In genomic region chr7:15399446-15399845, GRCh38 we compare ENCODE assay signal across 16 cellular contexts.
"Had no signal": no experiment of that assay in that cellular context is flagged by ENCODE, and none has a peak within 500 bp of the region (broad histone marks: within the 10 kb centered on the region; RNA-seq: fewer than 3 reads in every experiment).

No MANE protein-coding gene starts in this region.

- DNase-seq: activated CD4-positive, alpha-beta memory T cell treated with anti-CD3 and anti-CD28 coated beads, Interleukin-2, amount 10 ng/mL, durations not matched to agents 7 days and 5 days; activated CD4-positive, alpha-beta T cell treated with anti-CD3 and anti-CD28 coated beads for 36 hours; activated naive CD8-positive, alpha-beta T cell treated with anti-CD3 and anti-CD28 coated beads, Interleukin-2, amount 50 U/mL, for 24 hours; activated T-cell treated with anti-CD3 and anti-CD28 coated beads, Interleukin-2, amount 50 U/mL, for 72 hours; effector memory CD4-positive, alpha-beta T cell; foreskin keratinocyte; head of caudate nucleus; left colon; naive B cell; right cardiac atrium; T-helper 1 cell; transverse colon; WERI-Rb-1 had no signal

- H3K36me3 Mint-ChIP-seq: stimulated activated effector memory CD8-positive, alpha-beta T cell treated with anti-CD3 and anti-CD28 coated beads, Interleukin-12 subunit alpha, Interleukin-12 subunit beta, amount 100 ng/mL, for 72 hours had no signal

- H3K27me3 Mint-ChIP-seq: activated CD4-positive, alpha-beta memory T cell treated with anti-CD3 and anti-CD28 coated beads, Interleukin-2, amount 10 ng/mL, durations not matched to agents 7 days and 5 days; activated CD4-positive, alpha-beta T cell treated with anti-CD3 and anti-CD28 coated beads for 36 hours; activated naive CD8-positive, alpha-beta T cell treated with anti-CD3 and anti-CD28 coated beads, Interleukin-2, amount 50 U/mL, for 24 hours; central memory CD8-positive, alpha-beta T cell; naive B cell had no signal

- H3K4me3 Mint-ChIP-seq: activated CD4-positive, alpha-beta memory T cell treated with anti-CD3 and anti-CD28 coated beads, Interleukin-2, amount 10 ng/mL, durations not matched to agents 7 days and 5 days; activated CD4-positive, alpha-beta T cell treated with anti-CD3 and anti-CD28 coated beads for 36 hours; activated naive CD8-positive, alpha-beta T cell treated with anti-CD3 and anti-CD28 coated beads, Interleukin-2, amount 50 U/mL, for 24 hours; activated T-cell treated with anti-CD3 and anti-CD28 coated beads, Interleukin-2, amount 50 U/mL, for 72 hours; central memory CD8-positive, alpha-beta T cell; naive B cell; stimulated activated effector memory CD8-positive, alpha-beta T cell treated with anti-CD3 and anti-CD28 coated beads, Interleukin-12 subunit alpha, Interleukin-12 subunit beta, amount 100 ng/mL, for 72 hours had no signal

- H3K27me3 ChIP-seq: foreskin keratinocyte, neutrophil, transverse colon had no signal

- H3K27ac ChIP-seq: foreskin keratinocyte, neutrophil, transverse colon, WERI-Rb-1 had no signal

- H3K4me1 Mint-ChIP-seq: activated CD4-positive, alpha-beta memory T cell treated with anti-CD3 and anti-CD28 coated beads, Interleukin-2, amount 10 ng/mL, durations not matched to agents 7 days and 5 days; activated CD4-positive, alpha-beta T cell treated with anti-CD3 and anti-CD28 coated beads for 36 hours; activated naive CD8-positive, alpha-beta T cell treated with anti-CD3 and anti-CD28 coated beads, Interleukin-2, amount 50 U/mL, for 24 hours; central memory CD8-positive, alpha-beta T cell; naive B cell; stimulated activated effector memory CD8-positive, alpha-beta T cell treated with anti-CD3 and anti-CD28 coated beads, Interleukin-12 subunit alpha, Interleukin-12 subunit beta, amount 100 ng/mL, for 72 hours had no signal

- ATAC-seq: activated CD4-positive, alpha-beta T cell treated with anti-CD3 and anti-CD28 coated beads for 36 hours; activated naive CD8-positive, alpha-beta T cell treated with anti-CD3 and anti-CD28 coated beads, Interleukin-2, amount 50 U/mL, for 24 hours; activated T-cell treated with anti-CD3 and anti-CD28 coated beads, Interleukin-2, amount 50 U/mL, for 72 hours; foreskin keratinocyte; left colon; right cardiac atrium; stimulated activated effector memory CD8-positive, alpha-beta T cell treated with anti-CD3 and anti-CD28 coated beads, Interleukin-12 subunit alpha, Interleukin-12 subunit beta, amount 100 ng/mL, for 72 hours had no signal

- H3K4me3 ChIP-seq: transverse colon had no signal

- H3K27ac Mint-ChIP-seq: activated CD4-positive, alpha-beta memory T cell treated with anti-CD3 and anti-CD28 coated beads, Interleukin-2, amount 10 ng/mL, durations not matched to agents 7 days and 5 days; activated CD4-positive, alpha-beta T cell treated with anti-CD3 and anti-CD28 coated beads for 36 hours; activated naive CD8-positive, alpha-beta T cell treated with anti-CD3 and anti-CD28 coated beads, Interleukin-2, amount 50 U/mL, for 24 hours; activated T-cell treated with anti-CD3 and anti-CD28 coated beads, Interleukin-2, amount 50 U/mL, for 72 hours; naive B cell; stimulated activated effector memory CD8-positive, alpha-beta T cell treated with anti-CD3 and anti-CD28 coated beads, Interleukin-12 subunit alpha, Interleukin-12 subunit beta, amount 100 ng/mL, for 72 hours had no signal

- H3K4me1 ChIP-seq: foreskin keratinocyte, transverse colon had no signal

- H3K36me3 ChIP-seq: neutrophil, transverse colon, WERI-Rb-1 had no signal
